Comparison of ENCODE assay signal across 8 cellular contexts in the genomic region with DNA sequence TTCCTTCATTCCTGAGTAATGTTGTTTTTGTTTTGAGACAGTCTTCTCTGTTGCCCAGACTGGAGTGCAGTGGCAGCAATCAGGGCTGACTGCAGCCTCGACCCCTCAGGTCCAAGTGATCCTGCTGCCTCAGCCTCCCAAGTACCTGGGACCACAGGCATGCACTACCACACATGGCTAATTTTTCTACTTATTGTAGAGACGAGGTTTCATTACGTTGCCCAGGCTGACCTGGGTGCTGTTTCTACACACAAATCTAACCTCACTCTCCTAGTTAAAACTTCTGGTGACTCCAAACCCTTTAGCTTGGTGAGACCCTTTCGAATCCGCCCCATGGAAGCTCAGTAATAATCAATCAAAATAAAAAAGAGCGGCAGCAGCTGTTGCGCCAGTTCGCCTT. TPM values are rescaled to one million over a fixed set of nuclear protein-coding genes. Genes with fewer than 3 reads are reported as not detected.
DNase-seq lines count a peak whose midpoint lies in the region; ATAC-seq, FAIRE-seq and TF ChIP-seq lines count a peak whose summit lies in the region.

No MANE protein-coding gene starts in this region.

- 92% methylated on average over 8 of the region's 8 CpGs; no CpG with 5 or more reads in 1 of the 2 experiments for WGBS in H1 (ENCODE audit: extremely low coverage in 1 of 2, insufficient coverage in 1 of 2, insufficient read length in 1 of 2, insufficient replicate concordance in 2 of 2, low coverage in 1 of 2, low lambda C conversion rate in 2 of 2, missing lambda C conversion rate in 1 of 2), 2 experiments
- WGBS in neuronal stem cell (ENCODE audit: extremely low coverage in 2 of 2, insufficient read length in 2 of 2, insufficient replicate concordance in 1 of 2), 2 donors: no CpG with 5 or more reads among the region's 8 CpGs

- H3K4me2 ChIP-seq in DND-41 (ENCODE audit: insufficient read depth, low read length) (peak overlapping the region; percentile 83), OCI-LY1 (ENCODE audit: low read length) (peak overlapping the region; percentile 84), H1 (ENCODE audit: insufficient read depth in 1 of 2, low read depth in 2 of 2, low read length in 2 of 2) (peak overlapping the region; percentile 90 to 93), neuronal stem cell (ENCODE audit: insufficient read depth, low read length, poor library complexity, severe bottlenecking) (peak overlapping the region; percentile 20)

- H2BK5ac ChIP-seq in H1 (ENCODE audit: low read depth, low read length) (no peak overlapping the region), neuronal stem cell (ENCODE audit: low read length) (no peak overlapping the region)

- H3K27ac ChIP-seq in DND-41 (ENCODE audit: low read length) (peak overlapping the region; percentile 99), OCI-LY1 (ENCODE audit: low read depth, low read length, poor library complexity, severe bottlenecking) (peak overlapping the region; percentile 86), H1 (ENCODE audit: low read depth, low read length) (no peak overlapping the region), neuronal stem cell (replicated peaks; ENCODE audit: low read length) (no peak overlapping the region)

- no peaks in the 10 kb centered on the region for H3K9me2 ChIP-seq in OCI-LY1 (ENCODE audit: low read depth, low read length)

- TF ChIP-seq CTCF in DND-41 (IDR thresholded peaks at IDR 0.05; ENCODE audit: borderline replicate concordance, extremely low read depth, low read length, poor library complexity, severe bottlenecking) (no peak), OCI-LY1 (IDR thresholded peaks at IDR 0.05; ENCODE audit: low read length) (no peak), H1 (IDR thresholded peaks at IDR 0.05; ENCODE audit: control extremely low read depth in 1 of 3, insufficient read depth in 1 of 3, low read depth in 1 of 3, low read length in 3 of 3) (no peak), D721Med (IDR thresholded peaks at IDR 0.05; ENCODE audit: insufficient read depth, missing control alignments) (no peak)

- peaks cover 4% of the 10 kb centered on the region; the same call in 1 of the 2 replicates for H3F3A ChIP-seq in OCI-LY1 (ENCODE audit: insufficient read depth, low read length)

- H3K9ac ChIP-seq in DND-41 (ENCODE audit: low read depth, low read length): peak overlapping the region; percentile 98
- H3K9ac ChIP-seq in OCI-LY1 (ENCODE audit: low read length): peak overlapping the region; percentile 93
- H3K9ac ChIP-seq in H1 (replicated peaks in 1 of 4; ENCODE audit: extremely low read depth in 1 of 4, low read depth in 3 of 4, low read length in 3 of 4): peak overlapping the region in 3 of 4 experiments; percentile 13 to 78 (median 23); a peak in 5 of 7 replicates
- H3K9ac ChIP-seq in neuronal stem cell (ENCODE audit: low read depth, low read length, poor library complexity): no peak overlapping the region

- H2BK12ac ChIP-seq in H1 (ENCODE audit: low read depth, low read length) (no peak overlapping the region), neuronal stem cell (ENCODE audit: low read length) (no peak overlapping the region)

- H3K4ac ChIP-seq in H1 (replicated peaks; ENCODE audit: insufficient read length, low read depth, low read length): no peak overlapping the region
- no peak overlapping the region for H3K4ac ChIP-seq in neuronal stem cell (ENCODE audit: low read length)

- peaks cover 56% of the 10 kb centered on the region for H3K79me2 ChIP-seq in DND-41 (ENCODE audit: insufficient read depth, low read length)
- peaks cover 29% of the 10 kb centered on the region for H3K79me2 ChIP-seq in OCI-LY1 (ENCODE audit: insufficient read depth, low read length)
- H3K79me2 ChIP-seq in H1 (ENCODE audit: control insufficient read depth in 1 of 2, insufficient read depth in 2 of 2, low read length in 2 of 2): peaks cover 20 to 43% of the 10 kb centered on the region in 2 experiments

- no peak for ATAC-seq in DND-41 (ENCODE audit: insufficient read depth, low read depth)
- no peak for ATAC-seq in GM18517 (IDR thresholded peaks at IDR 0.05; ENCODE audit: unreplicated experiment)

- no peak overlapping the region for H3K14ac ChIP-seq in H1 (ENCODE audit: insufficient read length)
- H3K14ac ChIP-seq in neuronal stem cell (ENCODE audit: low read length): no peak overlapping the region

- H3K23ac ChIP-seq in H1 (ENCODE audit: insufficient read length) (no peak overlapping the region), neuronal stem cell (ENCODE audit: low read depth, low read length, poor library complexity) (no peak overlapping the region)

- H2AK5ac ChIP-seq in H1 (ENCODE audit: low read depth, low read length) (no peak overlapping the region), neuronal stem cell (ENCODE audit: low read depth, low read length) (no peak overlapping the region)

- TF ChIP-seq POLR2A in H1 (IDR thresholded peaks at IDR 0.05; ENCODE audit: control extremely low read depth in 1 of 2, low read depth in 2 of 2, low read length in 2 of 2): no peak

- H2BK120ac ChIP-seq in H1 (replicated peaks; ENCODE audit: low read depth, low read length) (no peak overlapping the region), neuronal stem cell (ENCODE audit: low read depth, low read length) (no peak overlapping the region)

- DNase-seq in DND-41 (no peak), H1 (ENCODE audit: low read depth in 1 of 2, low spot score in 2 of 2) (no peak), neuronal stem cell (ENCODE audit: low spot score) (no peak), DMS79 treated with DMSO at 0.1 percent for 48 hours (lab: John Stamatoyannopoulos, UW) (no peak), urothelium cell line (ENCODE audit: low spot score) (no peak), D721Med (ENCODE audit: insufficient read length, low spot score) (no peak)

- TF ChIP-seq RAD21 in H1 (IDR thresholded peaks at IDR 0.05 in 1 of 2, conservative IDR thresholded peaks at IDR 0.05 in 1 of 2; ENCODE audit: low read depth in 2 of 2, low read length in 2 of 2): no peak

- CTCF ChIA-PET in H1 (lab: Charles Lee; ENCODE audit: partially characterized antibody): interaction anchor here (0.6 to 1.2 kb wide), 4 partner anchors 10 to 606 kb away, joined by 3 to 5 read pairs (median 4); no protein-coding TSS in a partner anchor

- H3K36me3 ChIP-seq in DND-41 (ENCODE audit: insufficient read depth, low read length) (peaks cover 19% of the 10 kb centered on the region), OCI-LY1 (ENCODE audit: insufficient read depth, low read length) (peaks cover 30% of the 10 kb centered on the region), H1 (ENCODE audit: control insufficient read depth in 2 of 4, insufficient read depth in 4 of 4, low read length in 3 of 4) (peaks cover 2 to 15% (median 9%) of the 10 kb centered on the region in 4 experiments; a peak in 5 of 8 replicates), neuronal stem cell (replicated peaks in 1 of 2; ENCODE audit: control insufficient read depth in 2 of 2, insufficient read depth in 2 of 2, low read length in 2 of 2) (peaks cover 0 to 37% of the 10 kb centered on the region in 2 donors)

- no peak overlapping the region for H4K5ac ChIP-seq in H1 (ENCODE audit: insufficient read length, low read depth, low read length)

- H2BK15ac ChIP-seq in H1 (ENCODE audit: low read length) (no peak overlapping the region), neuronal stem cell (ENCODE audit: low read length) (no peak overlapping the region)

- H3K23me2 ChIP-seq in H1 (ENCODE audit: low read depth, low read length): peaks cover 8% of the 10 kb centered on the region

- peaks cover 18% of the 10 kb centered on the region for H4K20me1 ChIP-seq in DND-41 (ENCODE audit: insufficient read depth, low read length)
- no peaks in the 10 kb centered on the region for H4K20me1 ChIP-seq in OCI-LY1 (ENCODE audit: insufficient read depth, low read length)
- peaks cover 0 to 4% of the 10 kb centered on the region in 2 experiments for H4K20me1 ChIP-seq in H1 (replicated peaks in 1 of 2; ENCODE audit: control insufficient read depth in 1 of 2, insufficient read depth in 2 of 2, low read length in 2 of 2)

- H3K9me3 ChIP-seq in DND-41 (ENCODE audit: insufficient read depth, low read length, severe bottlenecking) (no peaks in the 10 kb centered on the region), OCI-LY1 (ENCODE audit: low read length) (no peaks in the 10 kb centered on the region), H1 (ENCODE audit: insufficient read depth in 2 of 2, low read depth in 1 of 2, low read length in 1 of 2) (no peaks in the 10 kb centered on the region), neuronal stem cell (replicated peaks in 1 of 2; ENCODE audit: control insufficient read depth in 2 of 2, insufficient read depth in 1 of 2, low read depth in 1 of 2, low read length in 2 of 2) (peaks cover 0 to 25% of the 10 kb centered on the region in 2 donors)

- H3K4me1 ChIP-seq in DND-41 (ENCODE audit: insufficient read depth, low read length): peaks cover 43% of the 10 kb centered on the region
- H3K4me1 ChIP-seq in OCI-LY1 (ENCODE audit: insufficient read depth, low read length, severe bottlenecking): peaks cover 56% of the 10 kb centered on the region
- H3K4me1 ChIP-seq in H1 (replicated peaks in 1 of 4; ENCODE audit: control insufficient read depth in 3 of 4, insufficient read depth in 4 of 4, low read length in 3 of 4): peaks cover 4 to 13% (median 5%) of the 10 kb centered on the region in 4 experiments
- peaks cover 7 to 9% of the 10 kb centered on the region in 2 donors for H3K4me1 ChIP-seq in neuronal stem cell (ENCODE audit: control insufficient read depth in 2 of 2, insufficient read depth in 1 of 2, low read depth in 1 of 2, low read length in 2 of 2)

- H3K4me3 ChIP-seq in DND-41 (ENCODE audit: low read depth in 1 of 2, low read length in 2 of 2) (peak overlapping the region; percentile 81 to 87; a peak in 3 of 4 replicates), OCI-LY1 (ENCODE audit: low read depth, low read length, poor library complexity, severe bottlenecking) (peak overlapping the region; percentile 77), H1 (ENCODE audit: extremely low read depth in 1 of 4, insufficient read depth in 2 of 4, low read depth in 3 of 4, low read length in 4 of 4) (peak overlapping the region; percentile 68 to 91 (median 82); a peak in 5 of 8 replicates), neuronal stem cell (ENCODE audit: low read length in 2 of 2) (peak overlapping the region in 1 of 2 donors; percentile 60)

- H4K91ac ChIP-seq in H1 (replicated peaks; ENCODE audit: insufficient read length, low read length) (no peak overlapping the region), neuronal stem cell (ENCODE audit: low read depth, low read length, poor library complexity) (no peak overlapping the region)

- TF ChIP-seq EP300 in H1 (IDR thresholded peaks at IDR 0.05; ENCODE audit: borderline replicate concordance in 1 of 2, low read depth in 2 of 2, low read length in 2 of 2): no peak

- no peak for FAIRE-seq in H1 (lab: Jason Lieb, UNC)
- FAIRE-seq in urothelium cell line (lab: Jason Lieb, UNC): no peak
- FAIRE-seq in D721Med (lab: Jason Lieb, UNC): no peak

- H4K8ac ChIP-seq in H1 (ENCODE audit: extremely low read depth, insufficient read depth, low read length) (no peak overlapping the region), neuronal stem cell (ENCODE audit: low read depth, low read length) (no peak overlapping the region)

- H3K18ac ChIP-seq in H1 (ENCODE audit: extremely low read depth, low read length): no peak overlapping the region
- H3K18ac ChIP-seq in neuronal stem cell (ENCODE audit: low read length): no peak overlapping the region

- H3K79me1 ChIP-seq in H1 (ENCODE audit: low read depth, low read length): peaks cover 5% of the 10 kb centered on the region
- H3K79me1 ChIP-seq in neuronal stem cell (ENCODE audit: low read depth, low read length): peaks cover 7% of the 10 kb centered on the region

- H2BK20ac ChIP-seq in H1 (ENCODE audit: low read length): no peak overlapping the region

- H2AFZ ChIP-seq in DND-41 (ENCODE audit: low read depth, low read length) (no peak overlapping the region), OCI-LY1 (ENCODE audit: low read length) (no peak overlapping the region), H1 (ENCODE audit: low read length) (no peak overlapping the region), neuronal stem cell (ENCODE audit: low read length) (no peak overlapping the region)

- POLR2A ChIA-PET in H1 (lab: Charles Lee; ENCODE audit: partially characterized antibody): interaction anchor here (0.7 to 6.1 kb wide), 8 partner anchors 9 to 499 kb away, joined by 3 to 88 read pairs (median 12); no protein-coding TSS in a partner anchor

- H3K27me3 ChIP-seq in DND-41 (ENCODE audit: insufficient read depth, low read length, poor library complexity) (no peaks in the 10 kb centered on the region), OCI-LY1 (ENCODE audit: insufficient read depth, low read length) (no peaks in the 10 kb centered on the region), H1 (replicated peaks in 1 of 4; ENCODE audit: control insufficient read depth in 3 of 4, extremely low read depth in 1 of 4, insufficient read depth in 3 of 4, low read length in 3 of 4) (no peaks in the 10 kb centered on the region), neuronal stem cell (ENCODE audit: control insufficient read depth in 3 of 3, insufficient read depth in 3 of 3, low read depth in 1 of 3, low read length in 3 of 3) (no peaks in the 10 kb centered on the region)

- peak overlapping the region; percentile 22 for H3K56ac ChIP-seq in H1 (replicated peaks; ENCODE audit: insufficient read length, low read depth, low read length)

RNA-seq across cellular contexts. Expression of gene TMEM116, which starts 1.3 kb away (rescaled TPM):
- 8.1 and 8.9 TPM in 2 replicates for total RNA-seq in H1 (2021; fragmentation: NEBNext Ultra II Directional; extraction: Animal tissue kit (Norgen Biotek cat#: 25700))
- 17.7 and 25.2 TPM in 2 replicates for polyA plus RNA-seq in H1 (2011; rRNA removed)
- polyA plus RNA-seq in H1 (2011; cell fraction: cytosol; rRNA removed): 19.5 TPM
- polyA plus RNA-seq in H1 (2011; cell fraction: nucleus; rRNA removed): 10.3 TPM
- 8.4 to 9.8 TPM (median 9.2 TPM) in 4 replicates for polyA plus RNA-seq in H1 (2012, experiment 1 of 2)
- polyA plus RNA-seq in H1 (2012, experiment 2 of 2): 1.8 TPM
- 9.6 TPM for polyA plus RNA-seq in H1 (2013, experiment 1 of 2)
- 9.9 TPM for polyA plus RNA-seq in H1 (2013, experiment 2 of 2)
- polyA minus RNA-seq in H1 (2011; rRNA and poly(A)+ RNA removed): 19.2 and 24.1 TPM in 2 replicates
- polyA minus RNA-seq in H1 (2011; cell fraction: cytosol; rRNA and poly(A)+ RNA removed): 13.8 TPM
- 20.0 TPM for polyA minus RNA-seq in H1 (2011; cell fraction: nucleus; rRNA and poly(A)+ RNA removed)
- polyA plus RNA-seq in neuronal stem cell (2013, experiment 1 of 2): 13.8 TPM
- polyA plus RNA-seq in neuronal stem cell (2013, experiment 2 of 2): 14.1 TPM

RNA-seq across cellular contexts. Expression of gene ERP29, which starts 1.5 kb away (rescaled TPM):
- 168 and 171 TPM in 2 replicates for total RNA-seq in H1 (2021; fragmentation: NEBNext Ultra II Directional; extraction: Animal tissue kit (Norgen Biotek cat#: 25700))
- 85.9 and 88.7 TPM in 2 replicates for polyA plus RNA-seq in H1 (2011; rRNA removed)
- polyA plus RNA-seq in H1 (2011; cell fraction: cytosol; rRNA removed): 161 TPM
- polyA plus RNA-seq in H1 (2011; cell fraction: nucleus; rRNA removed): 72.3 TPM
- 228 to 266 TPM (median 241 TPM) in 4 replicates for polyA plus RNA-seq in H1 (2012, experiment 1 of 2)
- polyA plus RNA-seq in H1 (2012, experiment 2 of 2): 103 TPM
- polyA plus RNA-seq in H1 (2013, experiment 1 of 2): 193 TPM
- polyA plus RNA-seq in H1 (2013, experiment 2 of 2): 244 TPM
- 47.7 and 48.4 TPM in 2 replicates for polyA minus RNA-seq in H1 (2011; rRNA and poly(A)+ RNA removed)
- polyA minus RNA-seq in H1 (2011; cell fraction: cytosol; rRNA and poly(A)+ RNA removed): 56.0 TPM
- 39.3 TPM for polyA minus RNA-seq in H1 (2011; cell fraction: nucleus; rRNA and poly(A)+ RNA removed)
- 75.9 TPM for polyA plus RNA-seq in neuronal stem cell (2013, experiment 1 of 2)
- polyA plus RNA-seq in neuronal stem cell (2013, experiment 2 of 2): 78.0 TPM

Comparison
In these comparisons a context has a peak if more than half of its experiments do, and no peak if none do; other contexts are left out.
1. H3K27ac ChIP-seq: peak in DND-41 (single experiment) and OCI-LY1 (single experiment); none in H1 (single experiment) and neuronal stem cell (single experiment).
2. H3K4me2 ChIP-seq: peak in every context shown above with its lines; median percentile 92 in H1; 84 in OCI-LY1; 83 in DND-41; 20 in neuronal stem cell.